1 cellular context compared by ENCODE assay signal in genomic region chr10:32939296-32940111, GRCh38.
TF ChIP-seq lines count a peak whose summit lies in the region.

No MANE protein-coding gene starts in this region.

TF ChIP-seq in K562, 482 proteins besides CTCF, POLR2A, EP300 and RAD21 (continued from another document):
- TF ChIP-seq ZHX1 (conservative IDR thresholded peaks at IDR 0.05; ENCODE audit: low read length) (no peak), ZBTB9 (CRISPR knock-in tag; IDR thresholded peaks at IDR 0.05) (no peak), ZBTB2 (IDR thresholded peaks at IDR 0.05) (no peak), ZNF253 (CRISPR knock-in tag; conservative IDR thresholded peaks at IDR 0.05) (no peak), ZBTB7A (IDR thresholded peaks at IDR 0.05; ENCODE audit: borderline replicate concordance, control insufficient read depth, low read depth, low read length) (no peak), CBFA2T2 (conservative IDR thresholded peaks at IDR 0.05) (no peak), NR2F6 (CRISPR knock-in tag; IDR thresholded peaks at IDR 0.05) (no peak)
TF ChIP-seq in K562: peak in this region for 0.
